In the genomic region with DNA sequence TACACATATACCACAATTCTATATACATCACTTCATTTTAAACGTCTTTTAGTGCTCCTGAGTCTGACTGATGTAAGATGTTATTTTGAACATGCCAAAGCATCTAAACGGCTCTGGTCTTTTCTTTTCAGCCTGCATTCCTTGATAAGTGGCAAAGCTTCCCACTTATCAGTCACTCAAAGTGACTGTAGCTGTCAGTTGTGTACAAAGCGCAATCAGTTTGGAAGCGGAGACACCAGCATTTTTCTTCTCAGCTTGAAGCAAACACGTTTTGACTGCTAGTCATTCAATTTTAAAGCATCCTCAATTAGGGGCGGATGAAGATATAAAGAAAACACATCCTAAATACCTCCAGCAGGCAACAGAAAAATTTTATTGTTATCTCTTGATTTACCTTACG, we compare ENCODE assay signal across 1 cellular context.
TF ChIP-seq lines count a peak whose summit lies in the region.

No MANE protein-coding gene starts in this region.

TF ChIP-seq in K562, 482 proteins besides CTCF, POLR2A, EP300 and RAD21 (continued from another document and continues in another):
- TF ChIP-seq, protein P1, sequence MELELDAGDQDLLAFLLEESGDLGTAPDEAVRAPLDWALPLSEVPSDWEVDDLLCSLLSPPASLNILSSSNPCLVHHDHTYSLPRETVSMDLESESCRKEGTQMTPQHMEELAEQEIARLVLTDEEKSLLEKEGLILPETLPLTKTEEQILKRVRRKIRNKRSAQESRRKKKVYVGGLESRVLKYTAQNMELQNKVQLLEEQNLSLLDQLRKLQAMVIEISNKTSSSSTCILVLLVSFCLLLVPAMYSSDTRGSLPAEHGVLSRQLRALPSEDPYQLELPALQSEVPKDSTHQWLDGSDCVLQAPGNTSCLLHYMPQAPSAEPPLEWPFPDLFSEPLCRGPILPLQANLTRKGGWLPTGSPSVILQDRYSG (tag; conservative IDR thresholded peaks at IDR 0.05; ENCODE audit: low read depth), result no peak
- TF ChIP-seq, protein P2, sequence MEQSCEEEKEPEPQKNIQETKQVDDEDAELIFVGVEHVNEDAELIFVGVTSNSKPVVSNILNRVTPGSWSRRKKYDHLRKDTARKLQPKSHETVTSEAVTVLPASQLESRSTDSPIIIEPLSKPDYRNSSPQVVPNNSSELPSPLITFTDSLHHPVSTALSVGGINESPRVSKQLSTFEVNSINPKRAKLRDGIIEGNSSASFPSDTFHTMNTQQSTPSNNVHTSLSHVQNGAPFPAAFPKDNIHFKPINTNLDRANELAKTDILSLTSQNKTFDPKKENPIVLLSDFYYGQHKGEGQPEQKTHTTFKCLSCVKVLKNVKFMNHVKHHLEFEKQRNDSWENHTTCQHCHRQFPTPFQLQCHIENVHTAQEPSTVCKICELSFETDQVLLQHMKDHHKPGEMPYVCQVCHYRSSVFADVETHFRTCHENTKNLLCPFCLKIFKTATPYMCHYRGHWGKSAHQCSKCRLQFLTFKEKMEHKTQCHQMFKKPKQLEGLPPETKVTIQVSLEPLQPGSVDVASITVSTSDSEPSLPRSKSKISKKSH (CRISPR knock-in tag; IDR thresholded peaks at IDR 0.05), result no peak
- no peak for TF ChIP-seq ZBTB8A (IDR thresholded peaks at IDR 0.05; ENCODE audit: partially characterized antibody)
- peak; percentile 73; the same call in 1 of the 2 replicates for TF ChIP-seq MECOM (CRISPR knock-in tag; IDR thresholded peaks at IDR 0.05)
- TF ChIP-seq KDM1A (IDR thresholded peaks at IDR 0.05), result peak; percentile 79 to 84
- TF ChIP-seq STAT5A (IDR thresholded peaks at IDR 0.05; ENCODE audit: borderline replicate concordance, low read length), result peak; percentile 73
- TF ChIP-seq, protein P3, sequence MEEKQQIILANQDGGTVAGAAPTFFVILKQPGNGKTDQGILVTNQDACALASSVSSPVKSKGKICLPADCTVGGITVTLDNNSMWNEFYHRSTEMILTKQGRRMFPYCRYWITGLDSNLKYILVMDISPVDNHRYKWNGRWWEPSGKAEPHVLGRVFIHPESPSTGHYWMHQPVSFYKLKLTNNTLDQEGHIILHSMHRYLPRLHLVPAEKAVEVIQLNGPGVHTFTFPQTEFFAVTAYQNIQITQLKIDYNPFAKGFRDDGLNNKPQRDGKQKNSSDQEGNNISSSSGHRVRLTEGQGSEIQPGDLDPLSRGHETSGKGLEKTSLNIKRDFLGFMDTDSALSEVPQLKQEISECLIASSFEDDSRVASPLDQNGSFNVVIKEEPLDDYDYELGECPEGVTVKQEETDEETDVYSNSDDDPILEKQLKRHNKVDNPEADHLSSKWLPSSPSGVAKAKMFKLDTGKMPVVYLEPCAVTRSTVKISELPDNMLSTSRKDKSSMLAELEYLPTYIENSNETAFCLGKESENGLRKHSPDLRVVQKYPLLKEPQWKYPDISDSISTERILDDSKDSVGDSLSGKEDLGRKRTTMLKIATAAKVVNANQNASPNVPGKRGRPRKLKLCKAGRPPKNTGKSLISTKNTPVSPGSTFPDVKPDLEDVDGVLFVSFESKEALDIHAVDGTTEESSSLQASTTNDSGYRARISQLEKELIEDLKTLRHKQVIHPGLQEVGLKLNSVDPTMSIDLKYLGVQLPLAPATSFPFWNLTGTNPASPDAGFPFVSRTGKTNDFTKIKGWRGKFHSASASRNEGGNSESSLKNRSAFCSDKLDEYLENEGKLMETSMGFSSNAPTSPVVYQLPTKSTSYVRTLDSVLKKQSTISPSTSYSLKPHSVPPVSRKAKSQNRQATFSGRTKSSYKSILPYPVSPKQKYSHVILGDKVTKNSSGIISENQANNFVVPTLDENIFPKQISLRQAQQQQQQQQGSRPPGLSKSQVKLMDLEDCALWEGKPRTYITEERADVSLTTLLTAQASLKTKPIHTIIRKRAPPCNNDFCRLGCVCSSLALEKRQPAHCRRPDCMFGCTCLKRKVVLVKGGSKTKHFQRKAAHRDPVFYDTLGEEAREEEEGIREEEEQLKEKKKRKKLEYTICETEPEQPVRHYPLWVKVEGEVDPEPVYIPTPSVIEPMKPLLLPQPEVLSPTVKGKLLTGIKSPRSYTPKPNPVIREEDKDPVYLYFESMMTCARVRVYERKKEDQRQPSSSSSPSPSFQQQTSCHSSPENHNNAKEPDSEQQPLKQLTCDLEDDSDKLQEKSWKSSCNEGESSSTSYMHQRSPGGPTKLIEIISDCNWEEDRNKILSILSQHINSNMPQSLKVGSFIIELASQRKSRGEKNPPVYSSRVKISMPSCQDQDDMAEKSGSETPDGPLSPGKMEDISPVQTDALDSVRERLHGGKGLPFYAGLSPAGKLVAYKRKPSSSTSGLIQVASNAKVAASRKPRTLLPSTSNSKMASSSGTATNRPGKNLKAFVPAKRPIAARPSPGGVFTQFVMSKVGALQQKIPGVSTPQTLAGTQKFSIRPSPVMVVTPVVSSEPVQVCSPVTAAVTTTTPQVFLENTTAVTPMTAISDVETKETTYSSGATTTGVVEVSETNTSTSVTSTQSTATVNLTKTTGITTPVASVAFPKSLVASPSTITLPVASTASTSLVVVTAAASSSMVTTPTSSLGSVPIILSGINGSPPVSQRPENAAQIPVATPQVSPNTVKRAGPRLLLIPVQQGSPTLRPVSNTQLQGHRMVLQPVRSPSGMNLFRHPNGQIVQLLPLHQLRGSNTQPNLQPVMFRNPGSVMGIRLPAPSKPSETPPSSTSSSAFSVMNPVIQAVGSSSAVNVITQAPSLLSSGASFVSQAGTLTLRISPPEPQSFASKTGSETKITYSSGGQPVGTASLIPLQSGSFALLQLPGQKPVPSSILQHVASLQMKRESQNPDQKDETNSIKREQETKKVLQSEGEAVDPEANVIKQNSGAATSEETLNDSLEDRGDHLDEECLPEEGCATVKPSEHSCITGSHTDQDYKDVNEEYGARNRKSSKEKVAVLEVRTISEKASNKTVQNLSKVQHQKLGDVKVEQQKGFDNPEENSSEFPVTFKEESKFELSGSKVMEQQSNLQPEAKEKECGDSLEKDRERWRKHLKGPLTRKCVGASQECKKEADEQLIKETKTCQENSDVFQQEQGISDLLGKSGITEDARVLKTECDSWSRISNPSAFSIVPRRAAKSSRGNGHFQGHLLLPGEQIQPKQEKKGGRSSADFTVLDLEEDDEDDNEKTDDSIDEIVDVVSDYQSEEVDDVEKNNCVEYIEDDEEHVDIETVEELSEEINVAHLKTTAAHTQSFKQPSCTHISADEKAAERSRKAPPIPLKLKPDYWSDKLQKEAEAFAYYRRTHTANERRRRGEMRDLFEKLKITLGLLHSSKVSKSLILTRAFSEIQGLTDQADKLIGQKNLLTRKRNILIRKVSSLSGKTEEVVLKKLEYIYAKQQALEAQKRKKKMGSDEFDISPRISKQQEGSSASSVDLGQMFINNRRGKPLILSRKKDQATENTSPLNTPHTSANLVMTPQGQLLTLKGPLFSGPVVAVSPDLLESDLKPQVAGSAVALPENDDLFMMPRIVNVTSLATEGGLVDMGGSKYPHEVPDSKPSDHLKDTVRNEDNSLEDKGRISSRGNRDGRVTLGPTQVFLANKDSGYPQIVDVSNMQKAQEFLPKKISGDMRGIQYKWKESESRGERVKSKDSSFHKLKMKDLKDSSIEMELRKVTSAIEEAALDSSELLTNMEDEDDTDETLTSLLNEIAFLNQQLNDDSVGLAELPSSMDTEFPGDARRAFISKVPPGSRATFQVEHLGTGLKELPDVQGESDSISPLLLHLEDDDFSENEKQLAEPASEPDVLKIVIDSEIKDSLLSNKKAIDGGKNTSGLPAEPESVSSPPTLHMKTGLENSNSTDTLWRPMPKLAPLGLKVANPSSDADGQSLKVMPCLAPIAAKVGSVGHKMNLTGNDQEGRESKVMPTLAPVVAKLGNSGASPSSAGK (IDR thresholded peaks at IDR 0.05), result no peak
- no peak for TF ChIP-seq SMAD2 (IDR thresholded peaks at IDR 0.05; ENCODE audit: low read depth, low read length)
- no peak for TF ChIP-seq ZNF717 (CRISPR knock-in tag; IDR thresholded peaks at IDR 0.05)
- no peak for TF ChIP-seq NR3C1 (CRISPR knock-in tag; IDR thresholded peaks at IDR 0.05)
- TF ChIP-seq ZNF79 (CRISPR knock-in tag; IDR thresholded peaks at IDR 0.05; ENCODE audit: low read depth), result no peak
- TF ChIP-seq, protein P4, sequence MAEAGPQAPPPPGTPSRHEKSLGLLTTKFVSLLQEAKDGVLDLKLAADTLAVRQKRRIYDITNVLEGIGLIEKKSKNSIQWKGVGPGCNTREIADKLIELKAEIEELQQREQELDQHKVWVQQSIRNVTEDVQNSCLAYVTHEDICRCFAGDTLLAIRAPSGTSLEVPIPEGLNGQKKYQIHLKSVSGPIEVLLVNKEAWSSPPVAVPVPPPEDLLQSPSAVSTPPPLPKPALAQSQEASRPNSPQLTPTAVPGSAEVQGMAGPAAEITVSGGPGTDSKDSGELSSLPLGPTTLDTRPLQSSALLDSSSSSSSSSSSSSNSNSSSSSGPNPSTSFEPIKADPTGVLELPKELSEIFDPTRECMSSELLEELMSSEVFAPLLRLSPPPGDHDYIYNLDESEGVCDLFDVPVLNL (CRISPR knock-in tag; IDR thresholded peaks at IDR 0.05; ENCODE audit: low read depth), result no peak
- no peak for TF ChIP-seq RFX7 (CRISPR knock-in tag; IDR thresholded peaks at IDR 0.05)
- no peak for TF ChIP-seq ZNF282 (CRISPR knock-in tag; IDR thresholded peaks at IDR 0.05)
- TF ChIP-seq DNMT1 (IDR thresholded peaks at IDR 0.05), result no peak
- TF ChIP-seq FOXM1 (IDR thresholded peaks at IDR 0.05; ENCODE audit: low read depth), result peak; percentile 88
- TF ChIP-seq FOXM1 (CRISPR knock-in tag; IDR thresholded peaks at IDR 0.05; ENCODE audit: low read depth), result no peak
- peak; percentile 81 for TF ChIP-seq TAL1 (IDR thresholded peaks at IDR 0.05)
- no peak for TF ChIP-seq ZNF551 (CRISPR knock-in tag; IDR thresholded peaks at IDR 0.05)
- TF ChIP-seq SRSF1 (IDR thresholded peaks at IDR 0.05; ENCODE audit: low read depth, low read length), result no peak
- TF ChIP-seq HNRNPL (IDR thresholded peaks at IDR 0.05; ENCODE audit: low read depth, low read length), result no peak
- no peak for TF ChIP-seq SMARCC2 (IDR thresholded peaks at IDR 0.05; ENCODE audit: low read depth)
- TF ChIP-seq, protein P5, sequence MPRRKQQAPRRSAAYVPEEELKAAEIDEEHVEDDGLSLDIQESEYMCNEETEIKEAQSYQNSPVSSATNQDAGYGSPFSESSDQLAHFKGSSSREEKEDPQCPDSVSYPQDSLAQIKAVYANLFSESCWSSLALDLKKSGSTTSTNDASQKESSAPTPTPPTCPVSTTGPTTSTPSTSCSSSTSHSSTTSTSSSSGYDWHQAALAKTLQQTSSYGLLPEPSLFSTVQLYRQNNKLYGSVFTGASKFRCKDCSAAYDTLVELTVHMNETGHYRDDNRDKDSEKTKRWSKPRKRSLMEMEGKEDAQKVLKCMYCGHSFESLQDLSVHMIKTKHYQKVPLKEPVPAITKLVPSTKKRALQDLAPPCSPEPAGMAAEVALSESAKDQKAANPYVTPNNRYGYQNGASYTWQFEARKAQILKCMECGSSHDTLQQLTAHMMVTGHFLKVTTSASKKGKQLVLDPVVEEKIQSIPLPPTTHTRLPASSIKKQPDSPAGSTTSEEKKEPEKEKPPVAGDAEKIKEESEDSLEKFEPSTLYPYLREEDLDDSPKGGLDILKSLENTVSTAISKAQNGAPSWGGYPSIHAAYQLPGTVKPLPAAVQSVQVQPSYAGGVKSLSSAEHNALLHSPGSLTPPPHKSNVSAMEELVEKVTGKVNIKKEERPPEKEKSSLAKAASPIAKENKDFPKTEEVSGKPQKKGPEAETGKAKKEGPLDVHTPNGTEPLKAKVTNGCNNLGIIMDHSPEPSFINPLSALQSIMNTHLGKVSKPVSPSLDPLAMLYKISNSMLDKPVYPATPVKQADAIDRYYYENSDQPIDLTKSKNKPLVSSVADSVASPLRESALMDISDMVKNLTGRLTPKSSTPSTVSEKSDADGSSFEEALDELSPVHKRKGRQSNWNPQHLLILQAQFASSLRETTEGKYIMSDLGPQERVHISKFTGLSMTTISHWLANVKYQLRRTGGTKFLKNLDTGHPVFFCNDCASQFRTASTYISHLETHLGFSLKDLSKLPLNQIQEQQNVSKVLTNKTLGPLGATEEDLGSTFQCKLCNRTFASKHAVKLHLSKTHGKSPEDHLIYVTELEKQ (CRISPR knock-in tag; IDR thresholded peaks at IDR 0.05), result no peak
- TF ChIP-seq RAD51 (IDR thresholded peaks at IDR 0.05; ENCODE audit: borderline replicate concordance, low read depth), result no peak
- TF ChIP-seq TEAD2 (tag; IDR thresholded peaks at IDR 0.05), result no peak
- TF ChIP-seq, protein P6, sequence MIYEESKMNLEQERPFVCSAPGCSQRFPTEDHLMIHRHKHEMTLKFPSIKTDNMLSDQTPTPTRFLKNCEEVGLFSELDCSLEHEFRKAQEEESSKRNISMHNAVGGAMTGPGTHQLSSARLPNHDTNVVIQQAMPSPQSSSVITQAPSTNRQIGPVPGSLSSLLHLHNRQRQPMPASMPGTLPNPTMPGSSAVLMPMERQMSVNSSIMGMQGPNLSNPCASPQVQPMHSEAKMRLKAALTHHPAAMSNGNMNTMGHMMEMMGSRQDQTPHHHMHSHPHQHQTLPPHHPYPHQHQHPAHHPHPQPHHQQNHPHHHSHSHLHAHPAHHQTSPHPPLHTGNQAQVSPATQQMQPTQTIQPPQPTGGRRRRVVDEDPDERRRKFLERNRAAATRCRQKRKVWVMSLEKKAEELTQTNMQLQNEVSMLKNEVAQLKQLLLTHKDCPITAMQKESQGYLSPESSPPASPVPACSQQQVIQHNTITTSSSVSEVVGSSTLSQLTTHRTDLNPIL (CRISPR knock-in tag; IDR thresholded peaks at IDR 0.05), result no peak
- no peak for TF ChIP-seq ETS2 (tag; IDR thresholded peaks at IDR 0.05; ENCODE audit: borderline replicate concordance, poor library complexity, severe bottlenecking)
- TF ChIP-seq ZNF212 (CRISPR knock-in tag; IDR thresholded peaks at IDR 0.05), result no peak
- TF ChIP-seq, protein P7, sequence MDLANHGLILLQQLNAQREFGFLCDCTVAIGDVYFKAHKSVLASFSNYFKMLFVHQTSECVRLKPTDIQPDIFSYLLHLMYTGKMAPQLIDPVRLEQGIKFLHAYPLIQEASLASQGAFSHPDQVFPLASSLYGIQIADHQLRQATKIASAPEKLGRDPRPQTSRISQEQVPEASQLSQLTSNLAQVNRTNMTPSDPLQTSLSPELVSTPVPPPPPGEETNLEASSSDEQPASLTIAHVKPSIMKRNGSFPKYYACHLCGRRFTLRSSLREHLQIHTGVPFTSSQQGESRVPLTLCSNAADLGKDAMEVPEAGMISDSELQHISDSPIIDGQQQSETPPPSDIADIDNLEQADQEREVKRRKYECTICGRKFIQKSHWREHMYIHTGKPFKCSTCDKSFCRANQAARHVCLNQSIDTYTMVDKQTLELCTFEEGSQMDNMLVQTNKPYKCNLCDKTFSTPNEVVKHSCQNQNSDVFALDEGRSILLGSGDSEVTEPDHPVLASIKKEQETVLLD (IDR thresholded peaks at IDR 0.05), result 0 out of 2 replicates have a peak, but pooled peaks have one; percentile 7
- TF ChIP-seq BMI1 (IDR thresholded peaks at IDR 0.05; ENCODE audit: low read length), result no peak
- no peak for TF ChIP-seq MYC (IDR thresholded peaks at IDR 0.05; ENCODE audit: low read depth, low read length)
- no peak for TF ChIP-seq MYC (CRISPR knock-in tag; IDR thresholded peaks at IDR 0.05; ENCODE audit: borderline replicate concordance, low read depth)
- TF ChIP-seq CBFA2T3 (IDR thresholded peaks at IDR 0.05), result peak; percentile 93
- no peak for TF ChIP-seq KHSRP (IDR thresholded peaks at IDR 0.05)
- no peak for TF ChIP-seq ZNF347 (CRISPR knock-in tag; IDR thresholded peaks at IDR 0.05; ENCODE audit: low read depth)
